ENCODE assay signal across 28 cellular contexts in the genomic region with DNA sequence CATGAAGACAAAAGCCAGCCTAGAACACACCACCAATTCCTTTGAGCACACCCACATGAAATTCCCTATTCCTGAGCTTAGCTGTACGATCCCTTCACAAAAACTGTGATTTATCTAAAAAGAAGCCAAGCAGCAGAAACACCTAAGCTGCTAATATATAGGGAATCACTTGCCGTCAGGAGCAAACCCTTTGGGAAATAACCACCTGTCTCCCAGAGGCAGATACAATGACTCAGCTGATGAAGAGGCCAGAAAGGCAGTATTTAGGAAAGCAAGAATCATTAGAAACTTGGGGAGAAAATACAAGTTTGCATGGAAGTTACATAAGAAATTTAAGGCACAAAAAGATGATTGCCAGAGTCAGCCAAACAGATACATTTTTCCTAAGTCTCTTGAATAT.
DNase-seq lines count a peak whose midpoint lies in the region; ATAC-seq, FAIRE-seq and TF ChIP-seq lines count a peak whose summit lies in the region.
"Had no signal": no experiment of that assay in that cellular context is flagged by ENCODE, and none has a peak within 500 bp of the region (broad histone marks: within the 10 kb centered on the region; RNA-seq: fewer than 3 reads in every experiment).

No MANE protein-coding gene starts in this region.

- H3K18ac ChIP-seq in IMR-90 (ENCODE audit: low read depth, low read length), result no peak overlapping the region

- no peaks in the 10 kb centered on the region for H3K79me2 ChIP-seq in K562 (ENCODE audit: control insufficient read depth, insufficient read depth, low read length)

- H3K79me1 ChIP-seq in IMR-90 (ENCODE audit: low read depth in 1 of 2, low read length in 2 of 2), result no peaks in the 10 kb centered on the region

- H4K20me1 ChIP-seq in IMR-90 (ENCODE audit: insufficient read depth, low read length) (no peaks in the 10 kb centered on the region), K562 (replicated peaks; ENCODE audit: control insufficient read depth, insufficient read depth, low read length) (no peaks in the 10 kb centered on the region)
- H4K20me1 ChIP-seq: BLaER1 treated with 17β-estradiol and CSF1 and Interleukin-3, amounts not matched to agents 10 nM and 100 nM had no signal

- H2AK5ac ChIP-seq in IMR-90 (ENCODE audit: low read depth, low read length), result no peak overlapping the region

- TF ChIP-seq CTCF in C4-2B (conservative IDR thresholded peaks at IDR 0.05), result no peak
- no peak for TF ChIP-seq CTCF in IMR-90 (conservative IDR thresholded peaks at IDR 0.05; ENCODE audit: low read depth, low read length)
- TF ChIP-seq CTCF in K562 (IDR thresholded peaks at IDR 0.05 in 2 of 3, conservative IDR thresholded peaks at IDR 0.05 in 1 of 3; ENCODE audit: insufficient read depth in 2 of 3, low read depth in 1 of 3, low read length in 3 of 3), result no peak
- TF ChIP-seq CTCF in psoas muscle (IDR thresholded peaks at IDR 0.05), result no peak

- no peak overlapping the region for H2BK15ac ChIP-seq in IMR-90 (ENCODE audit: low read depth, low read length)

- ATAC-seq in IMR-90 (ENCODE audit: low read depth) (no peak), K562 (no peak), psoas muscle (peak in 1 of 4 donors; percentile 7), GM18520 (IDR thresholded peaks at IDR 0.05; ENCODE audit: unreplicated experiment) (no peak)
- ATAC-seq: GM12878, T-cell had no signal

- no peak overlapping the region for H3K4ac ChIP-seq in IMR-90 (ENCODE audit: low read depth, low read length)

- H3K56ac ChIP-seq in IMR-90 (ENCODE audit: extremely low read depth, insufficient read depth, low read length), result no peak overlapping the region

- BruUV-seq in IMR-90 (replicated peaks; lab: Mats Ljungman, UMichigan) (no TSS peak), K562 (replicated peaks; lab: Mats Ljungman, UMichigan) (no TSS peak)

- no peak for TF ChIP-seq EP300 in K562 (IDR thresholded peaks at IDR 0.05; ENCODE audit: low read length)

- POLR2A ChIA-PET in IMR-90 (lab: Charles Lee; ENCODE audit: unreplicated experiment), result no interaction called here
- POLR2A ChIA-PET in K562 (lab: Yijun Ruan, JAX), result no interaction called here

- H2BK120ac ChIP-seq in IMR-90 (ENCODE audit: low read depth, low read length), result no peak overlapping the region

- DNase-seq in IMR-90, result no peak
- no peak for DNase-seq in K562 (ENCODE audit: extremely low read depth in 1 of 4, low spot score in 3 of 4)
- no peak for DNase-seq in psoas muscle
- no peak for DNase-seq in AG08395 (ENCODE audit: low spot score)
- DNase-seq in posterior vena cava (ENCODE audit: low spot score), result no peak
- DNase-seq: AML-193; CD4-positive, alpha-beta memory T cell; COR-L47; DMS79; EL; GDM1; H9; NCI-H1105 treated with DMSO at 0.1 percent for 48 hours; NCI-H1694 treated with DMSO at 0.1 percent for 48 hours; NCI-H2081; NCI-H345; NCI-H510A treated with DMSO at 0.1 percent for 48 hours; NCI-H774; PC-9; Right ventricle myocardium superior; RPMI8226; T-cell had no signal

- H2AFZ ChIP-seq in IMR-90 (replicated peaks; ENCODE audit: low read length, poor library complexity) (no peak overlapping the region), K562 (ENCODE audit: low read depth, low read length) (no peak overlapping the region)
- H2AFZ ChIP-seq: PC-9 had no signal

- peaks cover 2% of the 10 kb centered on the region; the same call in 1 of the 2 replicates for H3K9me1 ChIP-seq in IMR-90 (ENCODE audit: insufficient read depth, low read length)
- H3K9me1 ChIP-seq in K562 (ENCODE audit: control insufficient read depth, insufficient read depth, low read length), result no peaks in the 10 kb centered on the region

- no peak overlapping the region for H2BK5ac ChIP-seq in IMR-90 (ENCODE audit: low read depth, low read length, poor library complexity, severe bottlenecking)

- H3K9ac ChIP-seq in IMR-90 (ENCODE audit: low read depth, low read length) (no peak overlapping the region), K562 (ENCODE audit: insufficient read depth in 1 of 2, low read depth in 2 of 2, low read length in 2 of 2) (no peak overlapping the region)
- H3K9ac ChIP-seq: BLaER1 treated with 17β-estradiol and CSF1 and Interleukin-3, amounts not matched to agents 10 nM and 100 nM had no signal

- H3K23ac ChIP-seq in IMR-90 (ENCODE audit: low read depth, low read length), result no peak overlapping the region

- 0 out of 2 replicates have a peak overlapping the region, but pooled peaks have one; percentile 9 for H3K14ac ChIP-seq in IMR-90 (replicated peaks; ENCODE audit: low read depth, low read length)

- FAIRE-seq in K562 (lab: Jason Lieb, UNC), result no peak
- FAIRE-seq: A204.1, GM12878, GM19239 had no signal

- no peak overlapping the region for H4K8ac ChIP-seq in IMR-90 (ENCODE audit: low read depth in 2 of 2, low read length in 2 of 2)

- H3K4me3 ChIP-seq in IMR-90 (ENCODE audit: insufficient read depth, low read depth, low read length) (no peak overlapping the region), K562 (no peak overlapping the region), psoas muscle (no peak overlapping the region)
- H3K4me3 ChIP-seq: BLaER1 treated with 17β-estradiol and CSF1 and Interleukin-3, amounts not matched to agents 10 nM and 100 nM; GM12878; PC-9 had no signal

- no peaks in the 10 kb centered on the region for H3K36me3 ChIP-seq in IMR-90 (ENCODE audit: control insufficient read depth, insufficient read depth, low read length)
- H3K36me3 ChIP-seq in K562 (ENCODE audit: control insufficient read depth, insufficient read depth, low read length), result no peaks in the 10 kb centered on the region
- H3K36me3 ChIP-seq in psoas muscle (ENCODE audit: insufficient read depth in 1 of 2, low read depth in 1 of 2), result no peaks in the 10 kb centered on the region
- H3K36me3 ChIP-seq: BLaER1 treated with 17β-estradiol and CSF1 and Interleukin-3, amounts not matched to agents 10 nM and 100 nM had no signal

- H3K27me3 ChIP-seq in IMR-90 (ENCODE audit: control insufficient read depth, insufficient read depth, low read length) (peaks cover 2% of the 10 kb centered on the region; the same call in 1 of the 2 replicates), K562 (ENCODE audit: control insufficient read depth in 2 of 2, insufficient read depth in 2 of 2, low read length in 2 of 2) (peaks cover 0 to 3% of the 10 kb centered on the region in 2 experiments; a peak in 2 of 5 replicates), psoas muscle (ENCODE audit: insufficient read depth in 3 of 3, low read length in 2 of 3) (no peaks in the 10 kb centered on the region)
- H3K27me3 ChIP-seq: BLaER1 treated with 17β-estradiol and CSF1 and Interleukin-3, amounts not matched to agents 10 nM and 100 nM had no signal

- no peak overlapping the region for H3K4me2 ChIP-seq in IMR-90 (ENCODE audit: low read depth, low read length)
- H3K4me2 ChIP-seq in K562 (ENCODE audit: insufficient read depth, low read length), result no peak overlapping the region
- H3K4me2 ChIP-seq: BLaER1 treated with 17β-estradiol and CSF1 and Interleukin-3, amounts not matched to agents 10 nM and 100 nM; PC-9 had no signal

- CTCF ChIA-PET in IMR-90 (lab: Yijun Ruan, JAX), result interaction anchor here (0.7 kb wide), 1 partner anchor 157 kb away, joined by 3 read pairs; no protein-coding TSS in a partner anchor
- CTCF ChIA-PET in K562 (lab: Yijun Ruan, JAX; ENCODE audit: low intra/inter-chr PET ratio), result no interaction called here

- H2BK20ac ChIP-seq in IMR-90 (ENCODE audit: low read depth, low read length), result no peak overlapping the region

- intact Hi-C loops in IMR-90 (cut with micrococcal nuclease), result no loop called here
- intact Hi-C loops in K562 (cut with micrococcal nuclease), result no loop called here
- intact Hi-C loops in psoas muscle (cut with DNase I), result no loop called here
- intact Hi-C loops in posterior vena cava (cut with DNase I), result no loop called here

- WGBS in IMR-90 (ENCODE audit: extremely low coverage in 2 of 2, insufficient read length in 1 of 2), 2 experiments, result no CpG with 5 or more reads among the region's 2 CpGs
- WGBS in K562 (ENCODE audit: insufficient coverage, low coverage, missing lambda C conversion rate), result 2% methylated on average over 2 of the region's 2 CpGs
- WGBS in psoas muscle, 3 donors, result 31 to 49% (median 41%) methylated on average over 2 of the region's 2 CpGs

- H2AK9ac ChIP-seq in IMR-90 (replicated peaks; ENCODE audit: low read depth, low read length, poor library complexity), result no peak overlapping the region

- H3K9me3 ChIP-seq in IMR-90 (ENCODE audit: control insufficient read depth, insufficient read depth, low read length) (no peaks in the 10 kb centered on the region), K562 (replicated peaks; ENCODE audit: control insufficient read depth, insufficient read depth, low read depth, low read length) (no peaks in the 10 kb centered on the region), psoas muscle (no peaks in the 10 kb centered on the region)
- H3K9me3 ChIP-seq: BLaER1 treated with 17β-estradiol and CSF1 and Interleukin-3, amounts not matched to agents 10 nM and 100 nM had no signal

- no peaks in the 10 kb centered on the region for H3K4me1 ChIP-seq in IMR-90 (ENCODE audit: control insufficient read depth, insufficient read depth, low read length)
- H3K4me1 ChIP-seq in K562 (replicated peaks in 1 of 2; ENCODE audit: control insufficient read depth in 2 of 2, insufficient read depth in 2 of 2, low read length in 2 of 2), result no peaks in the 10 kb centered on the region
- peaks cover 6% of the 10 kb centered on the region for H3K4me1 ChIP-seq in psoas muscle

- H4K5ac ChIP-seq in IMR-90 (ENCODE audit: low read depth, low read length), result no peak overlapping the region

- H3K27ac ChIP-seq in C4-2B, result peak overlapping the region; percentile 36; the same call in 1 of the 2 replicates
- H3K27ac ChIP-seq in IMR-90 (ENCODE audit: insufficient read depth, low read length), result no peak overlapping the region
- H3K27ac ChIP-seq in K562 (ENCODE audit: extremely low read depth, low read depth, low read length), result no peak overlapping the region
- H3K27ac ChIP-seq in psoas muscle, result peak overlapping the region; percentile 50
- H3K27ac ChIP-seq: BLaER1 treated with 17β-estradiol and CSF1 and Interleukin-3, amounts not matched to agents 10 nM and 100 nM; PC-9 had no signal

- no peak overlapping the region for H4K91ac ChIP-seq in IMR-90 (ENCODE audit: insufficient read depth, low read depth, low read length)

- no peak for TF ChIP-seq POLR2A in IMR-90 (IDR thresholded peaks at IDR 0.05; ENCODE audit: low read depth, low read length)
- TF ChIP-seq POLR2A in K562 (conservative IDR thresholded peaks at IDR 0.05), result no peak

- in situ Hi-C loops in IMR-90 (cut with MboI; ENCODE audit: low sequenced_read_pairs) (loop anchor here (25.0 kb wide), 1 partner anchor 302 kb away; no protein-coding TSS in a partner anchor), K562 (cut with MboI) (no loop called here)

- dilution Hi-C loops in IMR-90 (cut with HindIII; ENCODE audit: low sequenced_read_pairs, unreplicated experiment), result no loop called here

- no peak for TF ChIP-seq RAD21 in IMR-90 (IDR thresholded peaks at IDR 0.05; ENCODE audit: low read length)
- TF ChIP-seq RAD21 in K562 (CRISPR knock-in tag; conservative IDR thresholded peaks at IDR 0.05 in 1 of 2, IDR thresholded peaks at IDR 0.05 in 1 of 2), result no peak

TF ChIP-seq in IMR-90, 13 proteins besides CTCF, POLR2A, EP300 and RAD21 (continues in another document):
- TF ChIP-seq CEBPB (IDR thresholded peaks at IDR 0.05; ENCODE audit: low read depth, low read length) (no peak), RFX5 (IDR thresholded peaks at IDR 0.05; ENCODE audit: low read depth, low read length) (no peak)

TF ChIP-seq in K562, 482 proteins besides CTCF, POLR2A, EP300 and RAD21:
- no peak for TF ChIP-seq XRCC3 (IDR thresholded peaks at IDR 0.05)
- 0 out of 2 replicates have a peak, but pooled peaks have one; percentile 5 for TF ChIP-seq MAFG (tag; conservative IDR thresholded peaks at IDR 0.05)

Comparison
In these comparisons a context has a peak if more than half of its experiments do, and no peak if none do; other contexts are left out.
1. H3K27ac ChIP-seq: peak in C4-2B (single experiment) and psoas muscle (single experiment); none in IMR-90 (single experiment) and K562 (single experiment).